ENCODE assay signal across 32 cellular contexts in the genomic region with DNA sequence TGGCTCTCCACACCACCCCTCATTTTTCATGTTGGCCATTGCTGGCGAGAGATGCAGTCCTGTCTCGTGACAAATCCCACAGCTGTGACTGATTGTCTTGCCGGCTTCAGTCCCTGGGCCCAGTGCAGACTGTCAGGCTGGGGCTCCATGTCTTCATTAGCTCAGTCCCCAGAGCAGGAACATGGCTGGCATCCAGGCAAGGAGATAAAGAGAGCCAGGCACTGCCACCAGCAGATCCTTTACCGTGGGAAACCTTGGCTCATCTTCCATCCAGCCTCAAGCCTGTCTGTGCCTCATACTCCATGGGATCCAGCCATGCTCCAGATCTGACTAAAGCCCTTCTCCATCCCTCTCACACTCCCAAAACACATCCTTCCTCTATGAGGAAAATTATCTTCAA.
"Had no signal": no experiment of that assay in that cellular context is flagged by ENCODE, and none has a peak within 500 bp of the region (broad histone marks: within the 10 kb centered on the region; RNA-seq: fewer than 3 reads in every experiment).

No MANE protein-coding gene starts in this region.

- ATAC-seq: activated CD8-positive, alpha-beta T cell treated with anti-CD3 and anti-CD28 coated beads for 36 hours; activated T-cell treated with anti-CD3 and anti-CD28 coated beads, Interleukin-2, amount 50 U/mL, for 72 hours; activated T-helper 17 cell treated with anti-CD3 and anti-CD28 coated beads, Interleukin-2, amount 50 U/mL, for 72 hours; Panc1 had no signal

- H3K36me3 ChIP-seq: brain microvascular endothelial cell, MG63, WERI-Rb-1 had no signal

- H3K4me1 Mint-ChIP-seq: activated naive CD8-positive, alpha-beta T cell treated with anti-CD3 and anti-CD28 coated beads for 36 hours; activated T-helper 17 cell treated with anti-CD3 and anti-CD28 coated beads, Interleukin-2, amount 50 U/mL, for 72 hours; central memory CD8-positive, alpha-beta T cell had no signal

- DNase-seq: activated CD4-positive, alpha-beta T cell treated with anti-CD3 and anti-CD28 coated beads for 1 hour; activated CD4-positive, alpha-beta T cell treated with anti-CD3 and anti-CD28 coated beads, Interleukin-2, amount 10 ng/mL, durations not matched to agents 24 days and 14 days; activated CD4-positive, alpha-beta T cell treated with anti-CD3 and anti-CD28 coated beads, Interleukin-2, amount 50 U/mL, for 4 hours; activated CD4-positive, CD25-positive, alpha-beta regulatory T cell; activated CD8-positive, alpha-beta T cell treated with anti-CD3 and anti-CD28 coated beads for 36 hours; activated effector memory CD4-positive, alpha-beta T cell treated with anti-CD3 and anti-CD28 coated beads, Interleukin-2, amount 50 U/mL, for 16 hours; activated naive CD4-positive, alpha-beta T cell; activated naive CD4-positive, alpha-beta T cell treated with anti-CD3 and anti-CD28 coated beads, Interleukin-2, amount 50 U/mL, for 16 hours; activated naive CD8-positive, alpha-beta T cell treated with anti-CD3 and anti-CD28 coated beads for 36 hours; activated T-cell treated with anti-CD3 and anti-CD28 coated beads, Interleukin-2, amount 50 U/mL, for 1 hour; activated T-cell treated with anti-CD3 and anti-CD28 coated beads, Interleukin-2, amount 50 U/mL, for 72 hours; amniotic stem cell; aorta; brain microvascular endothelial cell; Kasumi-1; KG1; MG63; NCI-H1092; NCI-H1436 treated with DMSO at 0.1 percent for 48 hours; NCI-H1694 treated with DMSO at 0.1 percent for 48 hours; NCI-H2029; NCI-H345; NCI-H524 treated with DMSO at 0.1 percent for 48 hours; SIG-M5; SW 1271; T-helper 1 cell; T-helper 2 cell; T-helper 9 cell; WERI-Rb-1 had no signal

- H3K36me3 Mint-ChIP-seq: activated naive CD8-positive, alpha-beta T cell treated with anti-CD3 and anti-CD28 coated beads for 36 hours had no signal

- H3K9me3 Mint-ChIP-seq: activated CD4-positive, alpha-beta T cell treated with anti-CD3 and anti-CD28 coated beads, Interleukin-2, amount 10 ng/mL, durations not matched to agents 24 days and 14 days; activated CD8-positive, alpha-beta T cell treated with anti-CD3 and anti-CD28 coated beads for 36 hours; activated naive CD8-positive, alpha-beta T cell treated with anti-CD3 and anti-CD28 coated beads for 36 hours; activated T-cell treated with anti-CD3 and anti-CD28 coated beads, Interleukin-2, amount 50 U/mL, for 72 hours; activated T-helper 17 cell treated with anti-CD3 and anti-CD28 coated beads, Interleukin-2, amount 50 U/mL, for 72 hours; central memory CD8-positive, alpha-beta T cell had no signal

- H3K4me3 ChIP-seq: MG63 had no signal

- H3K27me3 ChIP-seq: brain microvascular endothelial cell, MG63 had no signal

- H3K4me3 Mint-ChIP-seq: activated CD4-positive, alpha-beta T cell treated with anti-CD3 and anti-CD28 coated beads, Interleukin-2, amount 10 ng/mL, durations not matched to agents 24 days and 14 days; activated CD8-positive, alpha-beta T cell treated with anti-CD3 and anti-CD28 coated beads for 36 hours; activated naive CD8-positive, alpha-beta T cell treated with anti-CD3 and anti-CD28 coated beads for 36 hours; activated T-cell treated with anti-CD3 and anti-CD28 coated beads, Interleukin-2, amount 50 U/mL, for 72 hours; activated T-helper 17 cell treated with anti-CD3 and anti-CD28 coated beads, Interleukin-2, amount 50 U/mL, for 72 hours; central memory CD8-positive, alpha-beta T cell had no signal

- H3K27ac ChIP-seq: brain microvascular endothelial cell, WERI-Rb-1 had no signal

- H3K9me3 ChIP-seq: MG63 had no signal

- H3K27me3 Mint-ChIP-seq: activated CD8-positive, alpha-beta T cell treated with anti-CD3 and anti-CD28 coated beads for 36 hours; activated naive CD8-positive, alpha-beta T cell treated with anti-CD3 and anti-CD28 coated beads for 36 hours; central memory CD8-positive, alpha-beta T cell had no signal

- H3K27ac Mint-ChIP-seq: activated CD4-positive, alpha-beta T cell treated with anti-CD3 and anti-CD28 coated beads, Interleukin-2, amount 10 ng/mL, durations not matched to agents 24 days and 14 days; activated CD8-positive, alpha-beta T cell treated with anti-CD3 and anti-CD28 coated beads for 36 hours; activated naive CD8-positive, alpha-beta T cell treated with anti-CD3 and anti-CD28 coated beads for 36 hours; activated T-cell treated with anti-CD3 and anti-CD28 coated beads, Interleukin-2, amount 50 U/mL, for 72 hours; activated T-helper 17 cell treated with anti-CD3 and anti-CD28 coated beads, Interleukin-2, amount 50 U/mL, for 72 hours had no signal
